27 cellular contexts compared by ENCODE assay signal in genomic region chr1:70768211-70768610, GRCh38.
"Had no signal": no experiment of that assay in that cellular context is flagged by ENCODE, and none has a peak within 500 bp of the region (broad histone marks: within the 10 kb centered on the region; RNA-seq: fewer than 3 reads in every experiment).

No MANE protein-coding gene starts in this region.

- H3K27me3 ChIP-seq: adrenal gland, body of pancreas, breast epithelium, SJCRH30 had no signal

- H3K4me3 ChIP-seq: adrenal gland, body of pancreas, breast epithelium, SJCRH30, SK-N-MC had no signal

- H3K27ac ChIP-seq: adrenal gland, body of pancreas, breast epithelium, SJCRH30, SK-N-MC had no signal

- DNase-seq: activated CD4-positive, alpha-beta T cell treated with anti-CD3 and anti-CD28 coated beads for 36 hours; activated CD4-positive, alpha-beta T cell treated with anti-CD3 and anti-CD28 coated beads, Interleukin-2, amount 10 ng/mL, durations not matched to agents 7 days and 5 days; activated CD4-positive, alpha-beta T cell treated with anti-CD3 and anti-CD28 coated beads, Interleukin-2, amount 50 U/mL, for 48 hours; activated CD8-positive, alpha-beta T cell treated with anti-CD3 and anti-CD28 coated beads, Interleukin-2, amount 10 ng/mL, durations not matched to agents 7 days and 5 days; activated gamma-delta T cell treated with Interleukin-2 at 50 U/mL for 16 hours; activated naive CD4-positive, alpha-beta T cell treated with anti-CD3 and anti-CD28 coated beads for 36 hours; activated T-cell treated with anti-CD3 and anti-CD28 coated beads for 4 hours; activated T-cell treated with anti-CD3 and anti-CD28 coated beads, Interleukin-2, amount 50 U/mL, for 4 hours; adrenal gland; body of pancreas; Kasumi-1; MM.1S; MV-4-11; NCI-H1092; NCI-H1417; NCI-H146; NCI-H187 treated with DMSO at 0.1 percent for 48 hours; NCI-H2081; NCI-H2171 treated with DMSO at 0.1 percent for 48 hours; NCI-H2227 treated with DMSO at 0.1 percent for 48 hours; NCI-H446 treated with DMSO at 0.1 percent for 48 hours; NCI-H524; SHP77; SJCRH30; T1000 had no signal

- H3K9me3 ChIP-seq: adrenal gland, SJCRH30 had no signal

- H3K4me1 ChIP-seq: adrenal gland, body of pancreas, breast epithelium had no signal

- H3K36me3 ChIP-seq: adrenal gland, breast epithelium, SJCRH30 had no signal
